22 cellular contexts compared by ENCODE assay signal in genomic region chr6:35777356-35778102, GRCh38. TPM values are rescaled to one million over a fixed set of nuclear protein-coding genes. Genes with fewer than 3 reads are reported as not detected.
DNase-seq lines count a peak whose midpoint lies in the region; ATAC-seq, FAIRE-seq and TF ChIP-seq lines count a peak whose summit lies in the region.
"Had no signal": no experiment of that assay in that cellular context is flagged by ENCODE, and none has a peak within 500 bp of the region (broad histone marks: within the 10 kb centered on the region; RNA-seq: fewer than 3 reads in every experiment).

No MANE protein-coding gene starts in this region.

- no peaks in the 10 kb centered on the region for H3K36me3 Mint-ChIP-seq in activated CD4-positive, alpha-beta T cell treated with anti-CD3 and anti-CD28 coated beads, Interleukin-2, amount 10 ng/mL, durations not matched to agents 24 days and 14 days (ENCODE audit: low read depth)
- no peaks in the 10 kb centered on the region; the same call in 2 of the 3 replicates for H3K36me3 Mint-ChIP-seq in GM23338 (ENCODE audit: low read depth)
- H3K36me3 Mint-ChIP-seq in effector memory CD8-positive, alpha-beta T cell (ENCODE audit: insufficient read depth), result no peaks in the 10 kb centered on the region

- FAIRE-seq in pancreas (lab: Jason Lieb, UNC), result no peak
- FAIRE-seq: G401.6, GM12891 had no signal

- H3K36me3 ChIP-seq in GM23338 (ENCODE audit: insufficient read depth), result no peaks in the 10 kb centered on the region
- no peaks in the 10 kb centered on the region for H3K36me3 ChIP-seq in pancreas
- H3K36me3 ChIP-seq: tibial artery had no signal

- no peak overlapping the region for H2AFZ ChIP-seq in GM23338

- peak overlapping the region; percentile 25 for H3K4me3 Mint-ChIP-seq in activated CD4-positive, alpha-beta T cell treated with anti-CD3 and anti-CD28 coated beads, Interleukin-2, amount 10 ng/mL, durations not matched to agents 24 days and 14 days
- peak overlapping the region; percentile 79 for H3K4me3 Mint-ChIP-seq in GM23338
- peak overlapping the region; percentile 63 to 71 for H3K4me3 Mint-ChIP-seq in effector memory CD8-positive, alpha-beta T cell

- no peaks in the 10 kb centered on the region for H3K4me1 ChIP-seq in GM23338 (ENCODE audit: insufficient read depth)
- no peaks in the 10 kb centered on the region for H3K4me1 ChIP-seq in pancreas
- H3K4me1 ChIP-seq: foreskin keratinocyte had no signal

- H4K20me1 ChIP-seq in GM23338 (replicated peaks; ENCODE audit: insufficient read depth), result no peaks in the 10 kb centered on the region

- no peak for DNase-seq in activated CD4-positive, alpha-beta T cell treated with anti-CD3 and anti-CD28 coated beads, Interleukin-2, amount 10 ng/mL, durations not matched to agents 24 days and 14 days
- no peak for DNase-seq in activated CD4-positive, alpha-beta T cell treated with anti-CD3 and anti-CD28 coated beads, Interleukin-2, amount 50 U/mL, for 1 hour
- DNase-seq in GM23338 (ENCODE audit: low spot score) (no peak), pancreas (no peak), kidney glomerular epithelial cell (lab: John Stamatoyannopoulos, UW) (no peak)
- DNase-seq in effector memory CD8-positive, alpha-beta T cell, result no peak
- no peak for DNase-seq in effector CD4-positive, alpha-beta T cell
- DNase-seq: activated CD4-positive, CD25-positive, alpha-beta regulatory T cell; central memory CD4-positive, alpha-beta T cell; COR-L47; foreskin keratinocyte; HCEC 1CT; NCI-H1930; occipital lobe; stimulated activated CD8-positive, alpha-beta memory T cell treated with anti-CD3 and anti-CD28 coated beads, Interleukin-4, amount 100 ng/mL, for 48 hours; SW 1271; tibial artery had no signal

- H3K27ac ChIP-seq in GM23338 (ENCODE audit: low read depth), result no peak overlapping the region
- H3K27ac ChIP-seq in pancreas, result no peak overlapping the region
- H3K27ac ChIP-seq: foreskin keratinocyte, tibial artery had no signal

- H3K27ac Mint-ChIP-seq in activated CD4-positive, alpha-beta T cell treated with anti-CD3 and anti-CD28 coated beads, Interleukin-2, amount 10 ng/mL, durations not matched to agents 24 days and 14 days, result no peak overlapping the region
- no peak overlapping the region for H3K27ac Mint-ChIP-seq in GM23338
- no peak overlapping the region for H3K27ac Mint-ChIP-seq in effector memory CD8-positive, alpha-beta T cell

- H3K79me2 ChIP-seq in GM23338 (replicated peaks; ENCODE audit: insufficient read depth), result no peaks in the 10 kb centered on the region

- H3K4me3 ChIP-seq in GM23338 (no peak overlapping the region; the same call in 1 of the 2 replicates), pancreas (no peak overlapping the region)
- H3K4me3 ChIP-seq: lung had no signal

- TF ChIP-seq CTCF in GM23338 (conservative IDR thresholded peaks at IDR 0.05; ENCODE audit: low read depth in 2 of 2), result no peak
- no peak for TF ChIP-seq CTCF in pancreas (IDR thresholded peaks at IDR 0.05)

- peak overlapping the region; percentile 85; the same call in 1 of the 2 replicates for H3K4me2 ChIP-seq in GM23338

- H3K9me3 Mint-ChIP-seq in activated CD4-positive, alpha-beta T cell treated with anti-CD3 and anti-CD28 coated beads, Interleukin-2, amount 10 ng/mL, durations not matched to agents 24 days and 14 days, result no peaks in the 10 kb centered on the region
- no peaks in the 10 kb centered on the region; the same call in 2 of the 3 replicates for H3K9me3 Mint-ChIP-seq in GM23338
- H3K9me3 Mint-ChIP-seq in effector memory CD8-positive, alpha-beta T cell, result no peaks in the 10 kb centered on the region

- peaks cover 37% of the 10 kb centered on the region for H3K27me3 Mint-ChIP-seq in activated CD4-positive, alpha-beta T cell treated with anti-CD3 and anti-CD28 coated beads, Interleukin-2, amount 10 ng/mL, durations not matched to agents 24 days and 14 days
- H3K27me3 Mint-ChIP-seq in GM23338 (ENCODE audit: insufficient read depth, low read depth, poor library complexity), result peaks cover 21% of the 10 kb centered on the region
- H3K27me3 Mint-ChIP-seq in effector memory CD8-positive, alpha-beta T cell, result peaks cover 36 to 69% of the 10 kb centered on the region in 2 donors

- H3K27me3 ChIP-seq in GM23338 (ENCODE audit: insufficient read depth) (peaks cover 14% of the 10 kb centered on the region), pancreas (no peaks in the 10 kb centered on the region)

- intact Hi-C loops in activated CD4-positive, alpha-beta T cell treated with anti-CD3 and anti-CD28 coated beads, Interleukin-2, amount 10 ng/mL, durations not matched to agents 24 days and 14 days (cut with micrococcal nuclease), result no loop called here
- intact Hi-C loops in pancreas (cut with DNase I), result no loop called here

- no peaks in the 10 kb centered on the region for H3K9me2 ChIP-seq in GM23338 (ENCODE audit: insufficient read depth)

- no peaks in the 10 kb centered on the region for H3K9me3 ChIP-seq in pancreas
- H3K9me3 ChIP-seq: tibial artery had no signal

- 71 to 85% methylated on average over 10 of the region's 10 CpGs for WGBS in pancreas, 2 donors

- peaks cover 8% of the 10 kb centered on the region; the same call in 1 of the 2 replicates for H3F3A ChIP-seq in GM23338 (replicated peaks; ENCODE audit: low read depth)

- H3K4me1 Mint-ChIP-seq in activated CD4-positive, alpha-beta T cell treated with anti-CD3 and anti-CD28 coated beads, Interleukin-2, amount 10 ng/mL, durations not matched to agents 24 days and 14 days, result peaks cover 3% of the 10 kb centered on the region
- peaks cover 12% of the 10 kb centered on the region for H3K4me1 Mint-ChIP-seq in GM23338
- peaks cover 7% of the 10 kb centered on the region in 2 donors for H3K4me1 Mint-ChIP-seq in effector memory CD8-positive, alpha-beta T cell (ENCODE audit: low read depth in 2 of 2)

- no peak for ATAC-seq in GM23338
- no peak for ATAC-seq in effector memory CD8-positive, alpha-beta T cell (replicated peaks)
- ATAC-seq in pancreas, result peak in 3 of 4 donors; percentile 13 to 31 (median 27)
- ATAC-seq in HG03460 (IDR thresholded peaks at IDR 0.05; ENCODE audit: unreplicated experiment), result no peak

TF ChIP-seq in GM23338, 12 proteins besides CTCF, POLR2A, EP300 and RAD21 (continues in another document):
- TF ChIP-seq CREB1 (CRISPR knock-in tag; IDR thresholded peaks at IDR 0.05; ENCODE audit: low read depth), result no peak
- no peak for TF ChIP-seq JUNB (IDR thresholded peaks at IDR 0.05; ENCODE audit: unreplicated experiment)
- TF ChIP-seq STAT1 (IDR thresholded peaks at IDR 0.05; ENCODE audit: unreplicated experiment), result no peak
- TF ChIP-seq ETS1 (IDR thresholded peaks at IDR 0.05), result no peak

RNA-seq across cellular contexts. Expression of gene CLPSL2, which starts 1.1 kb away (rescaled TPM):
- not detected in 2 replicates for total RNA-seq in activated CD4-positive, alpha-beta T cell treated with anti-CD3 and anti-CD28 coated beads, Interleukin-2, amount 10 ng/mL, durations not matched to agents 24 days and 14 days
- 3.1 TPM in 1 of 2 replicates, not detected in the other for total RNA-seq in GM23338 (2014; rRNA removed; shearing (Covaris generic))
- polyA plus RNA-seq in GM23338 (2016; fragmentation: Nextera tagmentation; extraction: Ambion mirVana) (2.9 and 3.6 TPM in 2 replicates), pancreas (1 to 10 TPM in 1 of 2 donors, under 1 TPM in 1; 0.61 to 2.5 TPM)
- 1 to 10 TPM; 1.4 to 4.3 (median 2.8) TPM for total RNA-seq in pancreas
- total RNA-seq: foreskin keratinocyte, lung, occipital lobe had no signal
- polyA plus RNA-seq: foreskin keratinocyte, lung had no signal

RNA-seq across cellular contexts. Expression of gene CLPSL1, which starts 3.3 kb away (rescaled TPM):
- not detected in 2 replicates for total RNA-seq in activated CD4-positive, alpha-beta T cell treated with anti-CD3 and anti-CD28 coated beads, Interleukin-2, amount 10 ng/mL, durations not matched to agents 24 days and 14 days
- not detected in 2 replicates for total RNA-seq in GM23338 (2014; rRNA removed; shearing (Covaris generic))
- 0.80 TPM in 1 of 2 replicates, not detected in the other for polyA plus RNA-seq in GM23338 (2016; fragmentation: Nextera tagmentation; extraction: Ambion mirVana)
- 100 to 1,000 TPM in 1 of 6 donors, 10 to 100 TPM in 4, 1 to 10 TPM in 1; 6.0 to 102 (median 38.3) TPM for total RNA-seq in pancreas
- polyA plus RNA-seq in pancreas, result 10 to 100 TPM in 1 of 2 donors, not detected in 1; 83.2 TPM
- total RNA-seq: foreskin keratinocyte, lung, occipital lobe had no signal
- polyA plus RNA-seq: adipose tissue, foreskin keratinocyte, lung had no signal

RNA-seq across cellular contexts. Expression of gene CLPS, which starts 19.6 kb away (rescaled TPM):
- total RNA-seq in activated CD4-positive, alpha-beta T cell treated with anti-CD3 and anti-CD28 coated beads, Interleukin-2, amount 10 ng/mL, durations not matched to agents 24 days and 14 days, result not detected in 2 replicates
- not detected in 2 replicates for total RNA-seq in GM23338 (2014; rRNA removed; shearing (Covaris generic))
- not detected in 2 replicates for polyA plus RNA-seq in GM23338 (2016; fragmentation: Nextera tagmentation; extraction: Ambion mirVana)
- over 10,000 TPM; 11,272 to 45,930 (median 22,757) TPM for total RNA-seq in pancreas
- over 10,000 TPM; 11,669 to 15,701 TPM for polyA plus RNA-seq in pancreas
- total RNA-seq: foreskin keratinocyte, occipital lobe had no signal
- polyA plus RNA-seq: foreskin keratinocyte had no signal

RNA-seq across cellular contexts. Expression of gene LHFPL5, which starts 27.6 kb away (rescaled TPM):
- total RNA-seq in activated CD4-positive, alpha-beta T cell treated with anti-CD3 and anti-CD28 coated beads, Interleukin-2, amount 10 ng/mL, durations not matched to agents 24 days and 14 days, result not detected in 2 replicates
- not detected in 2 replicates for total RNA-seq in GM23338 (2014; rRNA removed; shearing (Covaris generic))
- not detected in 2 replicates for polyA plus RNA-seq in GM23338 (2016; fragmentation: Nextera tagmentation; extraction: Ambion mirVana)
- total RNA-seq in pancreas, result 1 to 10 TPM; 1.3 to 4.2 (median 2.8) TPM
- polyA plus RNA-seq in pancreas, result 1 to 10 TPM; 2.0 to 3.3 TPM
- total RNA-seq: foreskin keratinocyte, lung had no signal
- polyA plus RNA-seq: foreskin keratinocyte, lung had no signal

RNA-seq across cellular contexts. Expression of gene ARMC12, which starts 40.7 kb away (rescaled TPM):
- 0.58 and 0.64 TPM in 2 replicates for total RNA-seq in activated CD4-positive, alpha-beta T cell treated with anti-CD3 and anti-CD28 coated beads, Interleukin-2, amount 10 ng/mL, durations not matched to agents 24 days and 14 days
- total RNA-seq in GM23338 (2014; rRNA removed; shearing (Covaris generic)), result 0.90 and 1.3 TPM in 2 replicates
- polyA plus RNA-seq in GM23338 (2016; fragmentation: Nextera tagmentation; extraction: Ambion mirVana), result 0.94 TPM in 2 replicates
- total RNA-seq in pancreas, result under 1 TPM; 0.12 to 0.75 (median 0.44) TPM
- polyA plus RNA-seq in pancreas, result 1 to 10 TPM; 2.2 to 2.6 TPM

Comparison
In these comparisons a context has a peak if more than half of its experiments do, and no peak if none do; other contexts are left out.
1. H3K4me3 Mint-ChIP-seq: peak in every context shown above with its lines; median percentile 79 in GM23338; 67 in effector memory CD8-positive, alpha-beta T cell; 25 in activated CD4-positive, alpha-beta T cell treated with anti-CD3 and anti-CD28 coated beads, Interleukin-2, amount 10 ng/mL, durations not matched to agents 24 days and 14 days.
2. ATAC-seq: peak in pancreas (3 of 4); none in GM23338 (single experiment), effector memory CD8-positive, alpha-beta T cell (single experiment) and HG03460 (single experiment).
3. RNA of gene CLPS, which starts 19.6 kb away (total RNA-seq): 11,272 to 45,930 TPM in pancreas; not detected in activated CD4-positive, alpha-beta T cell treated with anti-CD3 and anti-CD28 coated beads, Interleukin-2, amount 10 ng/mL, durations not matched to agents 24 days and 14 days and not detected in GM23338; every median in the first group is over 1,000 times any median in the second.